Comparison of ENCODE assay signal across 8 cellular contexts in the genomic region with DNA sequence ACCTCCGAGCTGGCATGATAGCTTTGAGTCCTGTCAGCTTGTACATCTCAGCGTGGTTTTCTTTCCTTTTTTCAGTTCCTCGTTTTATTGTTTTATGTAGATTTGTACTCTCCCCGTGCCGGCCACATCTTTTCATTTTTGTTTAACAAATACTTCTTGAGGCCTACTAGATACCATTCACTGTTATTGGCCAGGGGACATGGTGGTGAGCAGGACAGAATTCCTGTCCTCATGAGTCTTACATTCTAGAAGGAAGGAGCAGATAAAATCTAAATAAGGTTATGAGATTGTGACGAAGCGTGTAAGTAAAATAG. TPM values are rescaled to one million over a fixed set of nuclear protein-coding genes. Genes with fewer than 3 reads are reported as not detected.
DNase-seq lines count a peak whose midpoint lies in the region; ATAC-seq and TF ChIP-seq lines count a peak whose summit lies in the region.

No MANE protein-coding gene starts in this region.

- H3K9me3 ChIP-seq in CD8-positive, alpha-beta memory T cell (ENCODE audit: low read length), result no peaks in the 10 kb centered on the region
- no peaks in the 10 kb centered on the region for H3K9me3 ChIP-seq in HUES48 (ENCODE audit: control insufficient read depth, insufficient read depth, low read length)
- no peaks in the 10 kb centered on the region for H3K9me3 ChIP-seq in mucosa of descending colon

- H3K36me3 Mint-ChIP-seq in CD8-positive, alpha-beta memory T cell, result peaks cover 0 to 3% (median 0%) of the 10 kb centered on the region in 3 donors
- H3K36me3 Mint-ChIP-seq in MCF 10A (ENCODE audit: insufficient read depth, unreplicated experiment), result peaks cover 4% of the 10 kb centered on the region
- H3K36me3 Mint-ChIP-seq in osteocyte (ENCODE audit: unreplicated experiment), result no peaks in the 10 kb centered on the region
- peaks cover 7% of the 10 kb centered on the region for H3K36me3 Mint-ChIP-seq in Calu3 (ENCODE audit: insufficient read depth, unreplicated experiment)

- POLR2A ChIA-PET in CD8-positive, alpha-beta memory T cell (lab: Charles Lee), result interaction anchor here (0.9 to 2.0 kb wide), 3 partner anchors 23 to 137 kb away, joined by 3 to 7 read pairs (median 5); no protein-coding TSS in a partner anchor
- POLR2A ChIA-PET in MCF 10A (lab: Yijun Ruan, JAX), result interaction anchor here (0.7 to 4.1 kb wide), 30 partner anchors 18 to 434 kb away, joined by 3 to 69 read pairs (median 10); a partner anchor contains a TSS

- CTCF ChIA-PET in CD8-positive, alpha-beta memory T cell (lab: Charles Lee), result interaction anchor here (1.6 to 1.8 kb wide), 2 partner anchors 17 to 40 kb away, joined by 5 to 6 read pairs; no protein-coding TSS in a partner anchor
- CTCF ChIA-PET in MCF 10A (lab: Yijun Ruan, JAX) (interaction anchor here (0.6 to 1.8 kb wide), 5 partner anchors 138 to 290 kb away, joined by 3 to 7 read pairs (median 4); no protein-coding TSS in a partner anchor), Calu3 (lab: Charles Lee) (interaction anchor here (0.5 to 1.6 kb wide), 4 partner anchors 46 to 177 kb away, joined by 3 to 12 read pairs (median 4); no protein-coding TSS in a partner anchor)

- no peaks in the 10 kb centered on the region for H3K27me3 Mint-ChIP-seq in CD8-positive, alpha-beta memory T cell
- H3K27me3 Mint-ChIP-seq in MCF 10A (ENCODE audit: insufficient read depth, unreplicated experiment) (no peaks in the 10 kb centered on the region), osteocyte (ENCODE audit: unreplicated experiment) (no peaks in the 10 kb centered on the region), Calu3 (ENCODE audit: unreplicated experiment) (no peaks in the 10 kb centered on the region)

- H3K4me1 ChIP-seq in CD8-positive, alpha-beta memory T cell (ENCODE audit: insufficient read depth, low read length), result peaks cover 46% of the 10 kb centered on the region
- peaks cover 21% of the 10 kb centered on the region; the same call in 1 of the 2 replicates for H3K4me1 ChIP-seq in HUES48 (ENCODE audit: control insufficient read depth, insufficient read depth, low read length)
- H3K4me1 ChIP-seq in mucosa of descending colon (ENCODE audit: low read depth), result peaks cover 24% of the 10 kb centered on the region

- H3K27me3 ChIP-seq in CD8-positive, alpha-beta memory T cell (ENCODE audit: insufficient read depth, low read length, poor library complexity, severe bottlenecking), result no peaks in the 10 kb centered on the region
- H3K27me3 ChIP-seq in HUES48 (ENCODE audit: control insufficient read depth, insufficient read depth, low read length), result no peaks in the 10 kb centered on the region

- H3K9me3 Mint-ChIP-seq in CD8-positive, alpha-beta memory T cell, result no peaks in the 10 kb centered on the region
- H3K9me3 Mint-ChIP-seq in MCF 10A (ENCODE audit: unreplicated experiment), result no peaks in the 10 kb centered on the region
- no peaks in the 10 kb centered on the region for H3K9me3 Mint-ChIP-seq in osteocyte (ENCODE audit: unreplicated experiment)
- no peaks in the 10 kb centered on the region for H3K9me3 Mint-ChIP-seq in Calu3 (ENCODE audit: low read depth, unreplicated experiment)

- peak; percentile 23 for ATAC-seq in GM19397 (IDR thresholded peaks at IDR 0.05; ENCODE audit: unreplicated experiment)
- ATAC-seq in mucosa of descending colon, result no peak

- DNase-seq in CD8-positive, alpha-beta memory T cell, result peak in 1 of 5 donors; percentile 17
- peak; percentile 44 for DNase-seq in MCF 10A (ENCODE audit: unreplicated experiment)
- DNase-seq in mucosa of descending colon, result no peak
- DNase-seq in osteocyte (ENCODE audit: extremely low spot score, unreplicated experiment), result no peak
- no peak for DNase-seq in activated T-cell treated with anti-CD3 and anti-CD28 coated beads, Interleukin-2, amount 50 U/mL, for 48 hours
- DNase-seq in Calu3, result no peak

- peak overlapping the region; percentile 71 for H3K27ac ChIP-seq in CD8-positive, alpha-beta memory T cell (ENCODE audit: low read depth, low read length)
- H3K27ac ChIP-seq in HUES48 (ENCODE audit: low read depth, low read length), result no peak overlapping the region

- H3K4me1 Mint-ChIP-seq in CD8-positive, alpha-beta memory T cell, result peaks cover 8 to 20% (median 20%) of the 10 kb centered on the region in 3 donors
- H3K4me1 Mint-ChIP-seq in MCF 10A (ENCODE audit: insufficient read depth, unreplicated experiment), result peaks cover 14% of the 10 kb centered on the region
- H3K4me1 Mint-ChIP-seq in osteocyte (ENCODE audit: unreplicated experiment), result peaks cover 11% of the 10 kb centered on the region
- H3K4me1 Mint-ChIP-seq in Calu3 (ENCODE audit: low read depth, unreplicated experiment), result no peaks in the 10 kb centered on the region

- H3K36me3 ChIP-seq in CD8-positive, alpha-beta memory T cell (ENCODE audit: insufficient read depth, low read length), result no peaks in the 10 kb centered on the region
- H3K36me3 ChIP-seq in HUES48 (ENCODE audit: control insufficient read depth, insufficient read depth, low read length) (no peaks in the 10 kb centered on the region), mucosa of descending colon (ENCODE audit: low read depth) (no peaks in the 10 kb centered on the region)

- no peak for TF ChIP-seq CTCF in MCF 10A (IDR thresholded peaks at IDR 0.05; ENCODE audit: unreplicated experiment)
- no peak for TF ChIP-seq CTCF in mucosa of descending colon (IDR thresholded peaks at IDR 0.05)
- no peak for TF ChIP-seq CTCF in osteocyte (IDR thresholded peaks at IDR 0.05)
- no peak for TF ChIP-seq CTCF in Calu3 (IDR thresholded peaks at IDR 0.05; ENCODE audit: unreplicated experiment)

- H3K9ac ChIP-seq in HUES48 (ENCODE audit: low read depth, low read length), result peak overlapping the region; percentile 53; the same call in 1 of the 2 replicates

- H3K4me3 Mint-ChIP-seq in CD8-positive, alpha-beta memory T cell, result no peak overlapping the region
- no peak overlapping the region for H3K4me3 Mint-ChIP-seq in MCF 10A (ENCODE audit: unreplicated experiment)
- H3K4me3 Mint-ChIP-seq in osteocyte (ENCODE audit: unreplicated experiment), result no peak overlapping the region
- no peak overlapping the region for H3K4me3 Mint-ChIP-seq in Calu3 (ENCODE audit: low read depth, unreplicated experiment)

- H3K27ac Mint-ChIP-seq in CD8-positive, alpha-beta memory T cell, result no peak overlapping the region
- H3K27ac Mint-ChIP-seq in MCF 10A (ENCODE audit: low read depth, unreplicated experiment) (no peak overlapping the region), osteocyte (ENCODE audit: unreplicated experiment) (no peak overlapping the region), Calu3 (ENCODE audit: unreplicated experiment) (no peak overlapping the region)

- intact Hi-C loops in MCF 10A (cut with micrococcal nuclease) (loop anchor here (1.0 to 10.0 kb wide), 4 partner anchors 61 to 300 kb away; a partner anchor contains a TSS), mucosa of descending colon (cut with DNase I, micrococcal nuclease) (loop anchor here in 1 of 2 donors (10.0 kb wide), 1 partner anchor 177 kb away; no protein-coding TSS in a partner anchor), Calu3 (cut with micrococcal nuclease; ENCODE audit: unreplicated experiment) (loop anchor here (1.0 to 5.0 kb wide), 3 partner anchors 125 to 170 kb away; no protein-coding TSS in a partner anchor)

- H3K4me3 ChIP-seq in CD8-positive, alpha-beta memory T cell (ENCODE audit: low read length), result peak overlapping the region; percentile 72
- H3K4me3 ChIP-seq in HUES48 (ENCODE audit: low read depth, low read length) (peak overlapping the region; percentile 83), mucosa of descending colon (peak overlapping the region; percentile 65)

- BruUV-seq in MCF 10A (replicated peaks; lab: Mats Ljungman, UMichigan), result TSS peak; percentile 36
- no TSS peak for BruUV-seq in Calu3 (replicated peaks; lab: Mats Ljungman, UMichigan)

RNA-seq across cellular contexts. Expression of a gene that starts 1.2 kb away (rescaled TPM):
- total RNA-seq in CD8-positive, alpha-beta memory T cell, result 10 to 100 TPM; 20.4 to 23.2 TPM
- 13.1 TPM for polyA plus RNA-seq in CD8-positive, alpha-beta memory T cell
- 29.5 and 31.4 TPM in 2 replicates for total RNA-seq in MCF 10A (2022)
- total RNA-seq in mucosa of descending colon, result 10 to 100 TPM; 36.5 to 48.2 (median 39.8) TPM
- total RNA-seq in osteocyte, result 70.4 and 79.2 TPM in 2 replicates
- 75.5 and 84.8 TPM in 2 replicates for total RNA-seq in Calu3 (2022)
